Comparison of ENCODE assay signal across 11 cellular contexts in genomic region chr3:183548262-183548769, GRCh38. TPM values are rescaled to one million over a fixed set of nuclear protein-coding genes. Genes with fewer than 3 reads are reported as not detected.
DNase-seq lines count a peak whose midpoint lies in the region; ATAC-seq and TF ChIP-seq lines count a peak whose summit lies in the region.
"Had no signal": no experiment of that assay in that cellular context is flagged by ENCODE, and none has a peak within 500 bp of the region (broad histone marks: within the 10 kb centered on the region; RNA-seq: fewer than 3 reads in every experiment).

No MANE protein-coding gene starts in this region.

- no peaks in the 10 kb centered on the region; the same call in 1 of the 2 replicates for H3K9me1 ChIP-seq in IMR-90 (ENCODE audit: insufficient read depth, low read length)

- no peak overlapping the region for H2AK5ac ChIP-seq in IMR-90 (ENCODE audit: low read depth, low read length)

- no peak overlapping the region for H2BK20ac ChIP-seq in IMR-90 (ENCODE audit: low read depth, low read length)

- intact Hi-C loops in IMR-90 (cut with micrococcal nuclease) (no loop called here), esophagus squamous epithelium (cut with DNase I) (no loop called here)

- no peak overlapping the region for H2BK15ac ChIP-seq in IMR-90 (ENCODE audit: low read depth, low read length)

- no TSS peak for BruUV-seq in IMR-90 (replicated peaks; lab: Mats Ljungman, UMichigan)

- H4K8ac ChIP-seq in IMR-90 (ENCODE audit: low read depth in 2 of 2, low read length in 2 of 2) = no peak overlapping the region

- TF ChIP-seq CTCF in BE2C (IDR thresholded peaks at IDR 0.05; ENCODE audit: low read depth, low read length) (no peak), IMR-90 (conservative IDR thresholded peaks at IDR 0.05; ENCODE audit: low read depth, low read length) (no peak), cardiac fibroblast (IDR thresholded peaks at IDR 0.05; ENCODE audit: low read depth, low read length) (no peak), lung (IDR thresholded peaks at IDR 0.05; ENCODE audit: control extremely low read depth, extremely low read depth) (no peak), esophagus squamous epithelium (IDR thresholded peaks at IDR 0.05) (no peak)

- no peak overlapping the region for H4K5ac ChIP-seq in IMR-90 (ENCODE audit: low read depth, low read length)

- peak; percentile 38 for DNase-seq in BE2C
- DNase-seq in IMR-90 = peak; percentile 72
- DNase-seq in cardiac fibroblast (ENCODE audit: low read depth in 2 of 2) = peak; percentile 66 to 88
- no peak for DNase-seq in lung (ENCODE audit: low spot score)
- no peak for DNase-seq in CD1c-positive myeloid dendritic cell (ENCODE audit: extremely low spot score)
- DNase-seq in esophagus squamous epithelium (lab: John Stamatoyannopoulos, UW) = no peak
- DNase-seq: NCI-H1105 had no signal

- TF ChIP-seq POLR2A in IMR-90 (IDR thresholded peaks at IDR 0.05; ENCODE audit: low read depth, low read length) (no peak), esophagus squamous epithelium (IDR thresholded peaks at IDR 0.05) (no peak)

- no peak overlapping the region for H3K14ac ChIP-seq in IMR-90 (replicated peaks; ENCODE audit: low read depth, low read length)

- dilution Hi-C loops in IMR-90 (cut with HindIII; ENCODE audit: low sequenced_read_pairs, unreplicated experiment) = no loop called here

- peak; percentile 88 for ATAC-seq in IMR-90 (ENCODE audit: low read depth)
- peak; percentile 36 for ATAC-seq in lung (ENCODE audit: insufficient read depth, low FRiP score)
- no peak for ATAC-seq in HG02870 (IDR thresholded peaks at IDR 0.05; ENCODE audit: unreplicated experiment)
- ATAC-seq in GM19463 (IDR thresholded peaks at IDR 0.05; ENCODE audit: unreplicated experiment) = no peak

- H3K18ac ChIP-seq in IMR-90 (ENCODE audit: low read depth, low read length) = no peak overlapping the region

- no peak overlapping the region for H4K91ac ChIP-seq in IMR-90 (ENCODE audit: insufficient read depth, low read depth, low read length)

- no peak overlapping the region for H3K27ac ChIP-seq in IMR-90 (ENCODE audit: insufficient read depth, low read length)
- H3K27ac ChIP-seq in lung (ENCODE audit: low read depth in 1 of 2, low read length in 1 of 2) = no peak overlapping the region
- H3K27ac ChIP-seq in esophagus squamous epithelium = no peak overlapping the region
- H3K27ac ChIP-seq: cardiac muscle cell, VCaP had no signal

- H3K4me2 ChIP-seq in IMR-90 (ENCODE audit: low read depth, low read length) = no peak overlapping the region

- no peak for TF ChIP-seq RAD21 in IMR-90 (IDR thresholded peaks at IDR 0.05; ENCODE audit: low read length)

- in situ Hi-C loops in IMR-90 (cut with MboI; ENCODE audit: low sequenced_read_pairs) = no loop called here

- no peak overlapping the region for H2AK9ac ChIP-seq in IMR-90 (replicated peaks; ENCODE audit: low read depth, low read length, poor library complexity)

- H2BK5ac ChIP-seq in IMR-90 (ENCODE audit: low read depth, low read length, poor library complexity, severe bottlenecking) = no peak overlapping the region

- H3K79me1 ChIP-seq in IMR-90 (ENCODE audit: low read depth in 1 of 2, low read length in 2 of 2) = no peaks in the 10 kb centered on the region

- no peaks in the 10 kb centered on the region for H3K27me3 ChIP-seq in BE2C
- peaks cover 9% of the 10 kb centered on the region for H3K27me3 ChIP-seq in IMR-90 (ENCODE audit: control insufficient read depth, insufficient read depth, low read length)
- H3K27me3 ChIP-seq in lung (ENCODE audit: control insufficient read depth, insufficient read depth) = no peaks in the 10 kb centered on the region
- H3K27me3 ChIP-seq in esophagus squamous epithelium = no peaks in the 10 kb centered on the region

- CTCF ChIA-PET in IMR-90 (lab: Yijun Ruan, JAX) = no interaction called here

- no peak overlapping the region for H3K23ac ChIP-seq in IMR-90 (ENCODE audit: low read depth, low read length)

- peak overlapping the region; percentile 52 for H2AFZ ChIP-seq in IMR-90 (replicated peaks; ENCODE audit: low read length, poor library complexity)

- POLR2A ChIA-PET in IMR-90 (lab: Charles Lee; ENCODE audit: unreplicated experiment) = no interaction called here

- H3K4me3 ChIP-seq in BE2C (ENCODE audit: low read depth, low read length) = no peak overlapping the region
- no peak overlapping the region for H3K4me3 ChIP-seq in IMR-90 (ENCODE audit: insufficient read depth, low read depth, low read length)
- no peak overlapping the region for H3K4me3 ChIP-seq in cardiac fibroblast (replicated peaks in 1 of 2; ENCODE audit: low read depth in 2 of 2, low read length in 2 of 2)
- no peak overlapping the region for H3K4me3 ChIP-seq in lung
- no peak overlapping the region for H3K4me3 ChIP-seq in esophagus squamous epithelium
- H3K4me3 ChIP-seq: cardiac muscle cell had no signal

- H4K20me1 ChIP-seq in IMR-90 (ENCODE audit: insufficient read depth, low read length) = no peaks in the 10 kb centered on the region

- WGBS in IMR-90 (ENCODE audit: extremely low coverage in 2 of 2, insufficient read length in 1 of 2), 2 experiments = no CpG with 5 or more reads among the region's 2 CpGs
- 59 to 73% methylated on average over 2 of the region's 2 CpGs for WGBS in lung, 2 donors
- 47 to 49% methylated on average over 2 of the region's 2 CpGs for WGBS in esophagus squamous epithelium, 2 donors

- no peaks in the 10 kb centered on the region for H3K36me3 ChIP-seq in BE2C
- H3K36me3 ChIP-seq in IMR-90 (ENCODE audit: control insufficient read depth, insufficient read depth, low read length) = no peaks in the 10 kb centered on the region
- H3K36me3 ChIP-seq in lung (ENCODE audit: control insufficient read depth in 2 of 2, insufficient read depth in 2 of 2, low read length in 2 of 2) = no peaks in the 10 kb centered on the region
- no peaks in the 10 kb centered on the region for H3K36me3 ChIP-seq in esophagus squamous epithelium
- H3K36me3 ChIP-seq: cardiac muscle cell had no signal

- H3K4ac ChIP-seq in IMR-90 (ENCODE audit: low read depth, low read length) = no peak overlapping the region

- no peak overlapping the region for H3K9ac ChIP-seq in IMR-90 (ENCODE audit: low read depth, low read length)

- H2BK120ac ChIP-seq in IMR-90 (ENCODE audit: low read depth, low read length) = no peak overlapping the region

- no peaks in the 10 kb centered on the region for H3K9me3 ChIP-seq in BE2C
- no peaks in the 10 kb centered on the region for H3K9me3 ChIP-seq in IMR-90 (ENCODE audit: control insufficient read depth, insufficient read depth, low read length)
- no peaks in the 10 kb centered on the region for H3K9me3 ChIP-seq in lung (ENCODE audit: control insufficient read depth in 2 of 2, insufficient read depth in 1 of 2, low read length in 1 of 2)
- no peaks in the 10 kb centered on the region for H3K9me3 ChIP-seq in esophagus squamous epithelium

- H3K4me1 ChIP-seq in BE2C (peaks cover 7% of the 10 kb centered on the region), IMR-90 (ENCODE audit: control insufficient read depth, insufficient read depth, low read length) (peaks cover 2% of the 10 kb centered on the region; the same call in 1 of the 2 replicates), lung (ENCODE audit: control insufficient read depth in 2 of 2, insufficient read depth in 2 of 2, low read length in 2 of 2) (peaks cover 0 to 6% of the 10 kb centered on the region in 2 donors), esophagus squamous epithelium (peaks cover 0 to 5% (median 3%) of the 10 kb centered on the region in 3 donors)

- no peak overlapping the region for H3K56ac ChIP-seq in IMR-90 (ENCODE audit: extremely low read depth, insufficient read depth, low read length)

TF ChIP-seq in IMR-90, 13 proteins besides CTCF, POLR2A, EP300 and RAD21 (continues in another document):
- TF ChIP-seq NFE2L2 (IDR thresholded peaks at IDR 0.05; ENCODE audit: low read depth, low read length) = no peak
- no peak for TF ChIP-seq RCOR1 (IDR thresholded peaks at IDR 0.05; ENCODE audit: insufficient replicate concordance, low read length)
- TF ChIP-seq ELK1 (IDR thresholded peaks at IDR 0.05; ENCODE audit: borderline replicate concordance, low read depth, low read length) = no peak
- TF ChIP-seq MAZ (IDR thresholded peaks at IDR 0.05; ENCODE audit: borderline replicate concordance, low read depth, low read length) = no peak
- no peak for TF ChIP-seq BHLHE40 (IDR thresholded peaks at IDR 0.05; ENCODE audit: low read depth, low read length)
- TF ChIP-seq FOS (IDR thresholded peaks at IDR 0.05; ENCODE audit: low read depth, low read length) = no peak
- no peak for TF ChIP-seq USF2 (IDR thresholded peaks at IDR 0.05; ENCODE audit: low read depth, low read length)
- TF ChIP-seq CHD1 (IDR thresholded peaks at IDR 0.05; ENCODE audit: low read depth, low read length) = no peak
- no peak for TF ChIP-seq SMC3 (IDR thresholded peaks at IDR 0.05; ENCODE audit: low read depth, low read length)
- TF ChIP-seq CEBPB (IDR thresholded peaks at IDR 0.05; ENCODE audit: low read depth, low read length) = no peak
- no peak for TF ChIP-seq MXI1 (IDR thresholded peaks at IDR 0.05; ENCODE audit: borderline replicate concordance, low read depth, low read length)
- no peak for TF ChIP-seq RFX5 (IDR thresholded peaks at IDR 0.05; ENCODE audit: low read depth, low read length)

RNA-seq across cellular contexts. Expression of gene KLHL6, which starts 7.2 kb away (rescaled TPM):
- 0.57 TPM for polyA plus RNA-seq in BE2C (2012; ENCODE audit: insufficient read depth, insufficient read length, low read depth)
- total RNA-seq in IMR-90 (2012; rRNA removed) (not detected in 2 replicates), lung (10 to 100 TPM; 15.4 to 18.0 TPM), esophagus squamous epithelium (1 to 10 TPM in 2 of 4 donors, under 1 TPM in 1, not detected in 1; 0.66 to 2.7 (median 1.8) TPM)
- polyA plus RNA-seq in IMR-90 (2012; rRNA removed) (not detected in 2 replicates), lung (10 to 100 TPM in 1 of 2 donors, 1 to 10 TPM in 1; 3.4 to 12.7 TPM)
- not detected in 2 replicates for polyA plus RNA-seq in IMR-90 (2012; cell fraction: cytosol; rRNA removed)
- not detected in 2 replicates for polyA plus RNA-seq in IMR-90 (2012; cell fraction: nucleus; rRNA removed; ENCODE audit: low replicate concordance)
- polyA plus RNA-seq: cardiac muscle cell had no signal

Comparison
In these comparisons a context has a peak if more than half of its experiments do, and no peak if none do; other contexts are left out.
1. DNase-seq: peak in BE2C (single experiment), IMR-90 (single experiment) and cardiac fibroblast (2 of 2); none in lung (single experiment), CD1c-positive myeloid dendritic cell (single experiment) and esophagus squamous epithelium (single experiment).
2. ATAC-seq: peak in IMR-90 (single experiment) and lung (single experiment); none in HG02870 (single experiment) and GM19463 (single experiment).
3. RNA of gene KLHL6, which starts 7.2 kb away (total RNA-seq): 15.4 to 18.0 TPM in lung; 0.66 to 2.7 TPM in esophagus squamous epithelium and not detected in IMR-90; every median in the first group is over 4 times any median in the second.